ENCODE assay signal across 8 cellular contexts in the genomic region with DNA sequence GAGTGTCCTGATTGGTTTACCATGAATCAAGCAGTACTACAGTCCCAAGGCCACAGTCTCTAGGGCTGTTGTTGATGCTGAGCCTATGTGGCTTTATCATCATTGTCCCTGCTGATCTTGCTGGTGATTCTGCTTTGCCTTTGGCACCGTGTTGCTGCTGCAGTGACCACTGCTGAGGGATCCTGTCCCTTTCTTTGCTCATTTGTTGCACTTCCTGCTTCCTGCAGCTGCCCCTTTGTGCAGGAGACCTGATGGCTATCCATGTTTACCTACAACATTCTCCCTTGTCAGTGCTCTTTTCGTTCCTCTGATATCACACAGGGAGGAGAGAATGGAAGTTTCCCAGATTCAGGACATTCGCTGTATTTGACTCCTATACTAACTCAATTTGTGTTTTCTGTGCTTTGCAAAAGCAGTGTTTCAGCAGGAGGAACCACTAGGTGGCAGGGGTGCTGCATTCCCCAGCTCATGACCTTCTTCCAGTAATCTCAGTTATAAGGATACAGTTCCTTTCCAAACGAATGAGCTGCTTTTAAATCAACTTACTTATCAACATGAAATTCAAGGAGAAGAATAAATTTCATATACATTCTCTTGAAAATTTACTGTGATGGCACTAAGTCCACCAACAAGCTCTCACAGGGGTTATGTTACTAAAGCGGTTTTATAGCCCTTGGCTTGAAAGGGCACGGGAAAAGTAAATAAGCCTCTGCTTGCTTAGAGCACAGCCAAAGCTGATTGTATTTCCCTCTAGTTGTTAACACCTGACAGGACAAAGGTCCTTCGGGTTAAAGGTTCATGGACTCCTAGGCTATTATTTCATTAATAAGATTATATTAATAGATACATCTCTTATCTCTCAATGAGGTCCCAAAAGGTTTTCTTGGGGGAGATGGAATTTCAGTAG. TPM values are rescaled to one million over a fixed set of nuclear protein-coding genes. Genes with fewer than 3 reads are reported as not detected.
DNase-seq lines count a peak whose midpoint lies in the region; ATAC-seq, FAIRE-seq and TF ChIP-seq lines count a peak whose summit lies in the region.

No MANE protein-coding gene starts in this region.

- FAIRE-seq in TTC549 (lab: Jason Lieb, UNC) (peak; percentile 60), bronchial epithelial cell (lab: Jason Lieb, UNC) (no peak)

- DNase-seq in NCI-H1105 (lab: John Stamatoyannopoulos, UW) (peak; percentile 19), bronchial epithelial cell (ENCODE audit: low read depth) (peak; percentile 71), iris pigment epithelial cell (ENCODE audit: low read depth) (peak; percentile 72)
- DNase-seq in stimulated activated CD4-positive, alpha-beta T cell treated with anti-CD3 and anti-CD28 coated beads, Interleukin-12 subunit alpha, Interleukin-12 subunit beta, amount 100 ng/mL, for 4 hours = peak; percentile 40

- TF ChIP-seq CTCF in bronchial epithelial cell (IDR thresholded peaks at IDR 0.05; ENCODE audit: insufficient read depth, low read length, severe bottlenecking) = peak; percentile 83

- no peak overlapping the region for H3K9ac ChIP-seq in BLaER1

- H3K27ac ChIP-seq in BLaER1 = no peak overlapping the region

- H3K4me2 ChIP-seq in BLaER1 = peak overlapping the region; percentile 40; the same call in 1 of the 2 replicates

- no peak overlapping the region for H3K4me3 ChIP-seq in BLaER1
- H3K4me3 ChIP-seq in bronchial epithelial cell (ENCODE audit: low read depth, low read length) = no peak overlapping the region

- no peaks in the 10 kb centered on the region for H4K20me1 ChIP-seq in BLaER1

- ATAC-seq in GM19438 (IDR thresholded peaks at IDR 0.05; ENCODE audit: low read depth, unreplicated experiment) (peak; percentile 63), GM18498 (IDR thresholded peaks at IDR 0.05; ENCODE audit: unreplicated experiment) (no peak)

- no peaks in the 10 kb centered on the region for H3K9me3 ChIP-seq in BLaER1

- H3K36me3 ChIP-seq in BLaER1 (no peaks in the 10 kb centered on the region), bronchial epithelial cell (ENCODE audit: control insufficient read depth, insufficient read depth, low read length) (no peaks in the 10 kb centered on the region)

- H3K4me1 ChIP-seq in BLaER1 = peaks cover 19% of the 10 kb centered on the region

- no peaks in the 10 kb centered on the region for H3K27me3 ChIP-seq in BLaER1
- no peaks in the 10 kb centered on the region for H3K27me3 ChIP-seq in bronchial epithelial cell (ENCODE audit: control insufficient read depth, insufficient read depth, low read length)

RNA-seq across cellular contexts. Expression of gene THUMPD3, which starts 9.7 kb away (rescaled TPM):
- 68.2 and 74.5 TPM in 2 replicates for total RNA-seq in bronchial epithelial cell

RNA-seq across cellular contexts. Expression of gene SETD5, which starts 44.2 kb away (rescaled TPM):
- 44.5 and 53.7 TPM in 2 replicates for total RNA-seq in bronchial epithelial cell

Comparison
In these comparisons a context has a peak if more than half of its experiments do, and no peak if none do; other contexts are left out.
1. DNase-seq: peak in every context shown above with its lines; median percentile 72 in iris pigment epithelial cell; 71 in bronchial epithelial cell; 40 in stimulated activated CD4-positive, alpha-beta T cell treated with anti-CD3 and anti-CD28 coated beads, Interleukin-12 subunit alpha, Interleukin-12 subunit beta, amount 100 ng/mL, for 4 hours; 19 in NCI-H1105.